14 cellular contexts compared by ENCODE assay signal in the genomic region with DNA sequence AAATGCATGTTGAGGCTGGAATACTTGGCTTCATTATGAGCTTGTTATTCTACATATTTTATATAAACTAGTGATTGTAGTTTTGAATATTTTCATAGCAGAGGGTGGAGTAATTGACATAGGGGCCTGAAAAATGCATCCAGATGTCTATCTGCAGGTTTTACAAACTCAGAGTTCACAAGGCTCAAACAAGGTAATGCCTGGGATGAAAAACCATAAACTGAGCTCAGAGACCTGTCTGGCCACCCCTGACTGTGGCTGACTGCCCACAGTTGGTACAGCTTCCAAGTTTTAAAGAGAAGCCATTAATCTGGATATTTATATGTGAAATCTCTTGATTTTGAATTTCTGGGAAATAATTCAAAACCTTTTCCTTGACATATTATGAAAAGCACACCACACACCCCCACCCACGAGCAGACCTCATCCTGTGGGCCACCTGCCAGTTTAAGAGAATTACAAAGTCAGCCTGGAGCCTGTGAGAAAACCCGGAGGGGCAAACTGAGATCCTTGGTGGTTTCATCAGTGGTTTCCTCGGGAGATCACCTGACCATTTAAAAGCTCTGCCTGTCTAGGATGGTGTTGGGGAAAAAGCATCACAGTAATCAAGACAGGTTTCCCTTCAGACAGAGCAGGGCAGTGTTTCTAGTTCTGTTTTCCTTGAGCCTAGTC.
DNase-seq lines count a peak whose midpoint lies in the region; ATAC-seq and TF ChIP-seq lines count a peak whose summit lies in the region.
"Had no signal": no experiment of that assay in that cellular context is flagged by ENCODE, and none has a peak within 500 bp of the region (broad histone marks: within the 10 kb centered on the region; RNA-seq: fewer than 3 reads in every experiment).

No MANE protein-coding gene starts in this region.

- peaks cover 3% of the 10 kb centered on the region for H3K9me3 Mint-ChIP-seq in natural killer cell treated with Interleukin-12 subunit alpha and Interleukin-12 subunit beta and Interleukin-15 and Interleukin-18, amount 100 ng/mL, for 72 hours
- H3K9me3 Mint-ChIP-seq: activated T-cell treated with anti-CD3 and anti-CD28 coated beads, Interleukin-2, amount 50 U/mL, for 72 hours; CD4-positive, alpha-beta T cell had no signal

- ATAC-seq in GM19043 (IDR thresholded peaks at IDR 0.05; ENCODE audit: low read depth, unreplicated experiment), result peak; percentile 53
- ATAC-seq in omental fat pad (ENCODE audit: low FRiP score), result peak; percentile 66
- ATAC-seq in natural killer cell treated with Interleukin-12 subunit alpha and Interleukin-12 subunit beta and Interleukin-15 and Interleukin-18, amount 100 ng/mL, for 72 hours, result no peak
- ATAC-seq: activated T-cell treated with anti-CD3 and anti-CD28 coated beads, Interleukin-2, amount 50 U/mL, for 72 hours had no signal

- no peaks in the 10 kb centered on the region for H3K4me1 Mint-ChIP-seq in natural killer cell treated with Interleukin-12 subunit alpha and Interleukin-12 subunit beta and Interleukin-15 and Interleukin-18, amount 100 ng/mL, for 72 hours (ENCODE audit: low read depth in 2 of 2)

- no peak overlapping the region for H3K27ac Mint-ChIP-seq in natural killer cell treated with Interleukin-12 subunit alpha and Interleukin-12 subunit beta and Interleukin-15 and Interleukin-18, amount 100 ng/mL, for 72 hours
- H3K27ac Mint-ChIP-seq: activated T-cell treated with anti-CD3 and anti-CD28 coated beads, Interleukin-2, amount 50 U/mL, for 72 hours; CD4-positive, alpha-beta T cell had no signal

- H3K9me3 ChIP-seq in osteoblast (ENCODE audit: low read depth, low read length) (no peaks in the 10 kb centered on the region), right atrium auricular region (no peaks in the 10 kb centered on the region)
- H3K9me3 ChIP-seq: neutrophil, thyroid gland had no signal

- H3K4me3 ChIP-seq in astrocyte of the spinal cord (ENCODE audit: low read depth, low read length) (no peak overlapping the region), osteoblast (ENCODE audit: insufficient read depth, low read length) (no peak overlapping the region), right atrium auricular region (no peak overlapping the region)
- H3K4me3 ChIP-seq: thyroid gland had no signal

- no peaks in the 10 kb centered on the region for H3K27me3 Mint-ChIP-seq in natural killer cell treated with Interleukin-12 subunit alpha and Interleukin-12 subunit beta and Interleukin-15 and Interleukin-18, amount 100 ng/mL, for 72 hours

- no peaks in the 10 kb centered on the region for H3K79me2 ChIP-seq in osteoblast (ENCODE audit: insufficient read depth, low read length)

- DNase-seq in HT1080 (ENCODE audit: low read depth) (peak; percentile 46), astrocyte of the spinal cord (ENCODE audit: low read depth, low spot score) (peak; percentile 28), omental fat pad (ENCODE audit: low spot score) (no peak), GDM1 (lab: John Stamatoyannopoulos, UW) (no peak), osteoblast (ENCODE audit: insufficient read length, low spot score, missing footprints) (no peak), right atrium auricular region (ENCODE audit: low spot score) (no peak)
- no peak for DNase-seq in natural killer cell treated with Interleukin-12 subunit alpha and Interleukin-12 subunit beta and Interleukin-15 and Interleukin-18, amount 100 ng/mL, for 72 hours (ENCODE audit: low spot score)
- DNase-seq: activated CD4-positive, alpha-beta T cell treated with anti-CD3 and anti-CD28 coated beads for 4 hours; activated T-cell treated with anti-CD3 and anti-CD28 coated beads, Interleukin-2, amount 50 U/mL, for 72 hours; aorta; CD4-positive, alpha-beta T cell had no signal

- no peaks in the 10 kb centered on the region for H4K20me1 ChIP-seq in osteoblast (ENCODE audit: insufficient read depth, low read length)

- H3K36me3 ChIP-seq in osteoblast (ENCODE audit: insufficient read depth, low read length) (no peaks in the 10 kb centered on the region), right atrium auricular region (no peaks in the 10 kb centered on the region)
- H3K36me3 ChIP-seq: neutrophil, thyroid gland had no signal

- in situ Hi-C loops in astrocyte of the spinal cord (cut with HindIII; ENCODE audit: low sequenced_read_pairs), result no loop called here

- H3K4me3 Mint-ChIP-seq in natural killer cell treated with Interleukin-12 subunit alpha and Interleukin-12 subunit beta and Interleukin-15 and Interleukin-18, amount 100 ng/mL, for 72 hours, result no peak overlapping the region
- H3K4me3 Mint-ChIP-seq: activated T-cell treated with anti-CD3 and anti-CD28 coated beads, Interleukin-2, amount 50 U/mL, for 72 hours; CD4-positive, alpha-beta T cell had no signal

- no peak overlapping the region for H3K27ac ChIP-seq in osteoblast (ENCODE audit: low read depth, low read length)
- no peak overlapping the region for H3K27ac ChIP-seq in right atrium auricular region
- H3K27ac ChIP-seq: neutrophil, thyroid gland had no signal

- H3K4me1 ChIP-seq in osteoblast (ENCODE audit: insufficient read depth, low read length) (no peaks in the 10 kb centered on the region), right atrium auricular region (no peaks in the 10 kb centered on the region)
- H3K4me1 ChIP-seq: thyroid gland had no signal

- no peak overlapping the region for H3K4me2 ChIP-seq in osteoblast (ENCODE audit: insufficient read depth, low read length)

- H3K27me3 ChIP-seq in osteoblast (ENCODE audit: insufficient read depth, low read length) (no peaks in the 10 kb centered on the region), right atrium auricular region (no peaks in the 10 kb centered on the region)
- H3K27me3 ChIP-seq: neutrophil, thyroid gland had no signal

- no peaks in the 10 kb centered on the region for H3K36me3 Mint-ChIP-seq in natural killer cell treated with Interleukin-12 subunit alpha and Interleukin-12 subunit beta and Interleukin-15 and Interleukin-18, amount 100 ng/mL, for 72 hours

- TF ChIP-seq CTCF in astrocyte of the spinal cord (IDR thresholded peaks at IDR 0.05; ENCODE audit: low read depth, low read length), result no peak
- no peak for TF ChIP-seq CTCF in omental fat pad (IDR thresholded peaks at IDR 0.05)
- no peak for TF ChIP-seq CTCF in osteoblast (IDR thresholded peaks at IDR 0.05; ENCODE audit: extremely low read depth, low read depth, low read length)
- TF ChIP-seq CTCF in right atrium auricular region (IDR thresholded peaks at IDR 0.05), result no peak

- no peak overlapping the region for H2AFZ ChIP-seq in osteoblast (ENCODE audit: low read length)

Comparison
In these comparisons a context has a peak if more than half of its experiments do, and no peak if none do; other contexts are left out.
1. ATAC-seq: peak in GM19043 (single experiment) and omental fat pad (single experiment); none in natural killer cell treated with Interleukin-12 subunit alpha and Interleukin-12 subunit beta and Interleukin-15 and Interleukin-18, amount 100 ng/mL, for 72 hours (0 of 2).
2. DNase-seq: peak in HT1080 (single experiment) and astrocyte of the spinal cord (single experiment); none in omental fat pad (single experiment), natural killer cell treated with Interleukin-12 subunit alpha and Interleukin-12 subunit beta and Interleukin-15 and Interleukin-18, amount 100 ng/mL, for 72 hours (single experiment), GDM1 (single experiment), osteoblast (single experiment) and right atrium auricular region (single experiment).